In the genomic region with DNA sequence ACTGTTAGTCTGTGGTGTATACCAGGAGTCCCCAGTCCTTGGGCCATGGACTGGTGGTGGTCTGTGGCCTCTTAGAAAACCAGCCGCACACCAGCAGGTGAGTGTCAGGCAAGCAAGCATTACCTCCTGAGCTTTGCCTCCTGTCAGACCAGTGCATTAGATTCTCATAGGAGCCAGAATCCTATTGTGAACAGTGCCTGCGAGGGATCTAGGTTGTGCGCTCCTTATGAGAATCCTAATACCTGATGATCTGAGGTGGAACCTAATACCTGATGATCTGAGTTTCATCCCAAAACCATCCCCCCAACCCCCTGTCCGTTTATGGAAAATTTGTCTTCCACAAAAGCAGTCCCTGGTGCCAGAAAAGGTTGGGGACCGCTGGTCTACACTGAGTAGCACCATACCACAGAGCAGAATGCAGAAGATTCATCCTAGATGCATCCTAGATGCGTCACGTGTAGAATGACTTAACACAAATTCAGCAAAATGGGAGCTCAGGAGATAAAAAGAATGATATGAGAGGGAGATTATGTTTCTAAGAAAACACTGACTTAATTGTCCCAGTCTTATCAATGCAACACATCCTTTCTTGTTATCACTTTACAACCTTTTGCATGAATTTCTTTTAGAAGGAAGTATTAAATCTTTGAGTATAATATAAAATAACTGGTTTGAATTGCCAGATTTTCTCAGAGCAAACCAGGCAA, we compare ENCODE assay signal across 19 cellular contexts.
"Had no signal": no experiment of that assay in that cellular context is flagged by ENCODE, and none has a peak within 500 bp of the region (broad histone marks: within the 10 kb centered on the region; RNA-seq: fewer than 3 reads in every experiment).

No MANE protein-coding gene starts in this region.

- H3K4me3 ChIP-seq: body of pancreas, hepatocyte, mucosa of descending colon, sigmoid colon, tibial nerve had no signal

- H3K9me3 ChIP-seq: body of pancreas, mucosa of descending colon, sigmoid colon, tibial nerve had no signal

- H3K4me1 ChIP-seq: foreskin keratinocyte, sigmoid colon had no signal

- H3K27me3 Mint-ChIP-seq: memory B cell, naive B cell, T-cell had no signal

- FAIRE-seq: urothelium cell line had no signal

- H3K79me2 ChIP-seq: hepatocyte had no signal

- H3K4me2 ChIP-seq: hepatocyte had no signal

- H2AFZ ChIP-seq: hepatocyte had no signal

- DNase-seq: activated CD4-positive, alpha-beta T cell treated with anti-CD3 and anti-CD28 coated beads, Interleukin-2, amount 50 U/mL, for 1 hour; activated CD8-positive, alpha-beta memory T cell treated with anti-CD3 and anti-CD28 coated beads, Interleukin-2, amount 50 U/mL, for 4 hours; activated effector memory CD4-positive, alpha-beta T cell treated with anti-CD3 and anti-CD28 coated beads, Interleukin-2, amount 50 U/mL, for 16 hours; activated T-cell treated with anti-CD3 and anti-CD28 coated beads, Interleukin-2, amount 50 U/mL, for 48 hours; body of pancreas; caudate nucleus; foreskin keratinocyte; mucosa of descending colon; naive B cell; sigmoid colon; stimulated activated CD4-positive, alpha-beta T cell treated with anti-CD3 and anti-CD28 coated beads, Interleukin-4, amount 100 ng/mL, for 24 hours; T-cell had no signal

- ATAC-seq: activated CD4-positive, CD25-positive, alpha-beta regulatory T cell treated with anti-CD3 and anti-CD28 coated beads, Interleukin-2, amount 50 U/mL, for 24 hours; activated naive CD4-positive, alpha-beta T cell treated with anti-CD3 and anti-CD28 coated beads, Interleukin-2, amount 50 U/mL, for 72 hours; body of pancreas; foreskin keratinocyte; mucosa of descending colon; stimulated activated effector memory CD8-positive, alpha-beta T cell treated with anti-CD3 and anti-CD28 coated beads, Interleukin-12 subunit alpha, Interleukin-12 subunit beta, amount 100 ng/mL, for 72 hours; T-cell had no signal

- H3K27ac Mint-ChIP-seq: memory B cell had no signal

- H3K4me3 Mint-ChIP-seq: memory B cell; naive B cell; stimulated activated effector memory CD8-positive, alpha-beta T cell treated with anti-CD3 and anti-CD28 coated beads, Interleukin-12 subunit alpha, Interleukin-12 subunit beta, amount 100 ng/mL, for 72 hours; T-cell had no signal

- H3K27ac ChIP-seq: body of pancreas, foreskin keratinocyte, hepatocyte, sigmoid colon, tibial nerve had no signal

- H3K27me3 ChIP-seq: body of pancreas, foreskin keratinocyte, hepatocyte, sigmoid colon, tibial nerve had no signal

- H3K9me3 Mint-ChIP-seq: activated naive CD4-positive, alpha-beta T cell treated with anti-CD3 and anti-CD28 coated beads, Interleukin-2, amount 50 U/mL, for 72 hours; memory B cell; naive B cell; stimulated activated effector memory CD8-positive, alpha-beta T cell treated with anti-CD3 and anti-CD28 coated beads, Interleukin-12 subunit alpha, Interleukin-12 subunit beta, amount 100 ng/mL, for 72 hours; T-cell had no signal
